11 cellular contexts compared by ENCODE assay signal in genomic region chr1:70675737-70676156, GRCh38.
DNase-seq lines count a peak whose midpoint lies in the region; ATAC-seq and TF ChIP-seq lines count a peak whose summit lies in the region.
"Had no signal": no experiment of that assay in that cellular context is flagged by ENCODE, and none has a peak within 500 bp of the region (broad histone marks: within the 10 kb centered on the region; RNA-seq: fewer than 3 reads in every experiment).

No MANE protein-coding gene starts in this region.

- no peak overlapping the region for H3K9ac ChIP-seq in mesenchymal stem cell (ENCODE audit: low read length)

- no peak overlapping the region for H2BK15ac ChIP-seq in mesenchymal stem cell (ENCODE audit: low read depth, poor library complexity, severe bottlenecking)

- no peak for TF ChIP-seq EP300 in tibial nerve (IDR thresholded peaks at IDR 0.05)

- no peak overlapping the region for H3K4ac ChIP-seq in mesenchymal stem cell (ENCODE audit: low read depth in 1 of 2, low read length in 2 of 2)

- DNase-seq in NB4 (ENCODE audit: low read depth) (peak; percentile 4), memory B cell (ENCODE audit: low spot score in 2 of 2) (no peak), mesenchymal stem cell (no peak), lower leg skin (ENCODE audit: low spot score in 2 of 2) (no peak), SHP77 (lab: John Stamatoyannopoulos, UW) (no peak), tibial nerve (ENCODE audit: low spot score in 2 of 2) (no peak)
- DNase-seq: MG63 had no signal

- H3K27ac Mint-ChIP-seq in memory B cell, result peak overlapping the region; percentile 28
- H3K27ac Mint-ChIP-seq: activated naive CD8-positive, alpha-beta T cell had no signal

- H3K9me3 Mint-ChIP-seq in memory B cell, result no peaks in the 10 kb centered on the region

- H3K27me3 Mint-ChIP-seq in memory B cell, result no peaks in the 10 kb centered on the region

- ATAC-seq in GM19328 (IDR thresholded peaks at IDR 0.05; ENCODE audit: unreplicated experiment) (peak; percentile 75), HG02759 (IDR thresholded peaks at IDR 0.05; ENCODE audit: unreplicated experiment) (peak; percentile 81), memory B cell (ENCODE audit: low read depth) (peak; percentile 35)

- no peak overlapping the region for H4K91ac ChIP-seq in mesenchymal stem cell (ENCODE audit: low read length)

- H3K36me3 Mint-ChIP-seq in memory B cell, result no peaks in the 10 kb centered on the region
- H3K36me3 Mint-ChIP-seq: activated naive CD8-positive, alpha-beta T cell had no signal

- no peaks in the 10 kb centered on the region for H3K79me1 ChIP-seq in mesenchymal stem cell (replicated peaks; ENCODE audit: low read length, poor library complexity, severe bottlenecking)

- H3K4me1 ChIP-seq in mesenchymal stem cell (ENCODE audit: control insufficient read depth, insufficient read depth, low read depth, low read length), result peaks cover 4% of the 10 kb centered on the region
- peaks cover 0 to 7% (median 0%) of the 10 kb centered on the region in 4 donors for H3K4me1 ChIP-seq in tibial nerve

- no peak overlapping the region for H3K23ac ChIP-seq in mesenchymal stem cell (ENCODE audit: low read length in 2 of 2)

- no peak overlapping the region for H2BK5ac ChIP-seq in mesenchymal stem cell (ENCODE audit: low read depth, low read length, poor library complexity, severe bottlenecking)

- no peak overlapping the region for H3K14ac ChIP-seq in mesenchymal stem cell (ENCODE audit: low read length in 2 of 2)

- H3K4me1 Mint-ChIP-seq in memory B cell, result peaks cover 12% of the 10 kb centered on the region

- no peak overlapping the region for H3K4me2 ChIP-seq in mesenchymal stem cell (ENCODE audit: low read length, poor library complexity, severe bottlenecking)

- H3K27me3 ChIP-seq in mesenchymal stem cell (ENCODE audit: control insufficient read depth in 1 of 2, insufficient read depth in 1 of 2, low read length in 2 of 2) (no peaks in the 10 kb centered on the region), tibial nerve (no peaks in the 10 kb centered on the region)
- H3K27me3 ChIP-seq: MG63 had no signal

- TF ChIP-seq POLR2A in NB4 (IDR thresholded peaks at IDR 0.05; ENCODE audit: extremely low read depth, insufficient read length) (no peak), lower leg skin (IDR thresholded peaks at IDR 0.05) (no peak), tibial nerve (IDR thresholded peaks at IDR 0.05) (no peak)

- H3K36me3 ChIP-seq in mesenchymal stem cell (ENCODE audit: control insufficient read depth in 1 of 2, insufficient read depth in 2 of 2, low read depth in 1 of 2, low read length in 2 of 2) (no peaks in the 10 kb centered on the region), tibial nerve (no peaks in the 10 kb centered on the region)
- H3K36me3 ChIP-seq: MG63, neutrophil had no signal

- H2BK120ac ChIP-seq in mesenchymal stem cell (ENCODE audit: low read depth, low read length), result no peak overlapping the region

- H3K18ac ChIP-seq in mesenchymal stem cell (ENCODE audit: low read depth in 1 of 2, low read length in 2 of 2), result no peak overlapping the region

- H4K8ac ChIP-seq in mesenchymal stem cell (ENCODE audit: low read length), result no peak overlapping the region

- H2AK5ac ChIP-seq in mesenchymal stem cell (ENCODE audit: low read length, severe bottlenecking), result no peak overlapping the region

- H2AFZ ChIP-seq in mesenchymal stem cell (ENCODE audit: low read depth, low read length), result no peak overlapping the region

- no peak for TF ChIP-seq CTCF in NB4 (IDR thresholded peaks at IDR 0.05; ENCODE audit: low read depth, low read length)
- no peak for TF ChIP-seq CTCF in lower leg skin (IDR thresholded peaks at IDR 0.05)
- TF ChIP-seq CTCF in tibial nerve (IDR thresholded peaks at IDR 0.05), result no peak

- intact Hi-C loops in lower leg skin (cut with DNase I; ENCODE audit: low total_unique reads), result no loop called here

- no peak overlapping the region for H3K4me3 ChIP-seq in NB4 (ENCODE audit: low read depth, low read length)
- H3K4me3 ChIP-seq in mesenchymal stem cell (ENCODE audit: insufficient read depth in 1 of 2, low read depth in 1 of 2, low read length in 2 of 2), result no peak overlapping the region
- no peak overlapping the region for H3K4me3 ChIP-seq in lower leg skin (ENCODE audit: low read depth, poor library complexity, severe bottlenecking)
- no peak overlapping the region for H3K4me3 ChIP-seq in tibial nerve
- H3K4me3 ChIP-seq: MG63 had no signal

- H3K9me3 ChIP-seq in mesenchymal stem cell (ENCODE audit: control insufficient read depth, low read length) (no peaks in the 10 kb centered on the region), tibial nerve (no peaks in the 10 kb centered on the region)
- H3K9me3 ChIP-seq: MG63, neutrophil had no signal

- H2BK12ac ChIP-seq in mesenchymal stem cell (ENCODE audit: low read length in 2 of 2), result no peak overlapping the region

- WGBS in mesenchymal stem cell, result 29% methylated on average over 5 of the region's 5 CpGs
- 63 to 64% methylated on average over 5 of the region's 5 CpGs for WGBS in lower leg skin, 2 donors
- WGBS in tibial nerve, 2 donors, result 47 to 51% methylated on average over 5 of the region's 5 CpGs

- H3K27ac ChIP-seq in mesenchymal stem cell (ENCODE audit: low read length, poor library complexity, severe bottlenecking), result no peak overlapping the region
- H3K27ac ChIP-seq in tibial nerve, result no peak overlapping the region
- H3K27ac ChIP-seq: neutrophil had no signal

- H3K4me3 Mint-ChIP-seq in memory B cell, result no peak overlapping the region
- H3K4me3 Mint-ChIP-seq: activated naive CD8-positive, alpha-beta T cell had no signal
